17 cellular contexts compared by ENCODE assay signal in the genomic region with DNA sequence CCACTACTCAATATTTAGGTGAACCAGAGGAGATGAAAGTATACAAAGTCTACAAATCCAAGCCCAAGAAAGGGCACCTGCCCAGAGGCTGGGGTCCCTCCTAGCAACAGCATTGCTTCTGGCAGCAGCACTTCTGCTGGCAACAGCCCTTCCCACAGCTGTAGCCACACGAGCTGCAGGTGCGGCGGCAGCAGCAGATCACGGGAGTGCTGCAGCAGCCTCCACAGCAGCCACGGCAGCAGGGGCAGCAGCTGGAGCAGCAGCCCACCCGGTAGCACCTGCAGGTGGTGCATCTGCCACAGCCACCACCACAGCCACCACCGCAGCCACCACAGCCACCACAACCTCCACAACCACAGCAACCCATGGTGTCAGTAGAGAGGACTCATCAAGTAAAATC. TPM values are rescaled to one million over a fixed set of nuclear protein-coding genes. Genes with fewer than 3 reads are reported as not detected.
"Had no signal": no experiment of that assay in that cellular context is flagged by ENCODE, and none has a peak within 500 bp of the region (broad histone marks: within the 10 kb centered on the region; RNA-seq: fewer than 3 reads in every experiment).

A gene with protein sequence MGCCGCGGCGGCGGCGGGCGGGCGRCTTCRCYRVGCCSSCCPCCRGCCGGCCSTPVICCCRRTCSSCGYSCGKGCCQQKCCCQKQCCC (minus strand): TSS at position 367 of the 400 bp plus-strand sequence. CDS start 0 bp downstream, at position 367.

RNA-seq across cellular contexts. Expression of the gene that starts here (rescaled TPM):
- total RNA-seq: adrenal gland, aorta, cardiac septum, cerebellum, endothelial cell of umbilical vein, esophagus muscularis mucosa, gastroesophageal sphincter, hepatocyte, left cardiac atrium, left ventricle myocardium superior, lung microvascular endothelial cell, natural killer cell, omental fat pad, right cardiac atrium, skeletal muscle tissue, subcutaneous adipose tissue, thoracic aorta had no signal
- polyA plus RNA-seq: adrenal gland, aorta, endothelial cell of umbilical vein, hepatocyte, right cardiac atrium had no signal
